7 cellular contexts compared by ENCODE assay signal in genomic region chr6:44226368-44227137, GRCh38. TPM values are rescaled to one million over a fixed set of nuclear protein-coding genes. Genes with fewer than 3 reads are reported as not detected.
A peak's percentile ranks its signal among the peaks of the same experiment; 100 is the strongest.
DNase-seq lines count a peak whose midpoint lies in the region; ATAC-seq and TF ChIP-seq lines count a peak whose summit lies in the region.
"Had no signal": no experiment of that assay in that cellular context is flagged by ENCODE, and none has a peak within 500 bp of the region (broad histone marks: within the 10 kb centered on the region; RNA-seq: fewer than 3 reads in every experiment).

No MANE protein-coding gene starts in this region.

- TF ChIP-seq CTCF in esophagus squamous epithelium (IDR thresholded peaks at IDR 0.05) = no peak
- no peak for TF ChIP-seq CTCF in Calu3 (IDR thresholded peaks at IDR 0.05; ENCODE audit: unreplicated experiment)

- DNase-seq in NOMO-1 treated with dmso at 0.1 percent for 144 hours (lab: John Stamatoyannopoulos, UW; ENCODE audit: unreplicated experiment) (peak; percentile 18), esophagus squamous epithelium (lab: John Stamatoyannopoulos, UW) (no peak), skeletal muscle cell (ENCODE audit: low read depth) (no peak), Calu3 (no peak), iPS-NIHi7 (ENCODE audit: extremely low spot score) (no peak)
- DNase-seq: stimulated activated CD4-positive, alpha-beta T cell treated with anti-CD3 and anti-CD28 coated beads, Interleukin-4, amount 100 ng/mL, for 4 hours had no signal

- H3K9me3 ChIP-seq in esophagus squamous epithelium = no peaks in the 10 kb centered on the region

- no peak for TF ChIP-seq POLR2A in esophagus squamous epithelium (IDR thresholded peaks at IDR 0.05)

- H3K27ac ChIP-seq in esophagus squamous epithelium = peak overlapping the region in 3 of 4 donors; percentile 62 to 65 (median 63)

- BruUV-seq in Calu3 (replicated peaks; lab: Mats Ljungman, UMichigan) = no TSS peak

- H3K27me3 Mint-ChIP-seq in Calu3 (ENCODE audit: unreplicated experiment) = no peaks in the 10 kb centered on the region

- H3K4me3 ChIP-seq in esophagus squamous epithelium (peak overlapping the region in 1 of 4 donors; percentile 35), skeletal muscle cell (ENCODE audit: low read depth, low read length) (peak overlapping the region; percentile 6)

- no peaks in the 10 kb centered on the region for H3K27me3 ChIP-seq in esophagus squamous epithelium

- no peak overlapping the region for H3K27ac Mint-ChIP-seq in Calu3 (ENCODE audit: unreplicated experiment)

- CTCF ChIA-PET in Calu3 (lab: Charles Lee) = interaction anchor here (1.9 kb wide), 1 partner anchor 11 kb away, joined by 5 read pairs; no protein-coding TSS in a partner anchor

- no peak overlapping the region for H3K4me3 Mint-ChIP-seq in Calu3 (ENCODE audit: low read depth, unreplicated experiment)

- ATAC-seq in HG03565 (IDR thresholded peaks at IDR 0.05; ENCODE audit: unreplicated experiment) = no peak

- H3K36me3 Mint-ChIP-seq in Calu3 (ENCODE audit: insufficient read depth, unreplicated experiment) = peaks cover 28% of the 10 kb centered on the region

- H3K9me3 Mint-ChIP-seq in Calu3 (ENCODE audit: low read depth, unreplicated experiment) = no peaks in the 10 kb centered on the region

- H3K4me1 Mint-ChIP-seq in Calu3 (ENCODE audit: low read depth, unreplicated experiment) = peaks cover 45% of the 10 kb centered on the region

- H3K36me3 ChIP-seq in esophagus squamous epithelium = peaks cover 3 to 26% (median 8%) of the 10 kb centered on the region in 3 donors

- WGBS in esophagus squamous epithelium, 2 donors = 61 to 69% methylated on average over 11 to 14 of the region's 15 CpGs

- H3K4me1 ChIP-seq in esophagus squamous epithelium = peaks cover 39 to 64% (median 53%) of the 10 kb centered on the region in 3 donors

- intact Hi-C loops in esophagus squamous epithelium (cut with DNase I) (no loop called here), Calu3 (cut with micrococcal nuclease; ENCODE audit: unreplicated experiment) (no loop called here)

RNA-seq across cellular contexts. Expression of gene SLC29A1, which starts 3.2 kb away (rescaled TPM):
- total RNA-seq in esophagus squamous epithelium (10 to 100 TPM; 12.7 to 24.8 (median 22.3) TPM), Calu3 (2022) (90.1 and 92.8 TPM in 2 replicates)

RNA-seq across cellular contexts. Expression of gene MYMX, which starts 9.8 kb away (rescaled TPM):
- total RNA-seq in esophagus squamous epithelium (not detected), Calu3 (2022) (not detected in 2 replicates)

RNA-seq across cellular contexts. Expression of gene HSP90AB1, which starts 20.3 kb away (rescaled TPM):
- total RNA-seq in esophagus squamous epithelium (100 to 1,000 TPM; 433 to 696 (median 601) TPM), Calu3 (2022) (2,072 and 2,073 TPM in 2 replicates)

RNA-seq across cellular contexts. Expression of gene SLC35B2, which starts 30.8 kb away (rescaled TPM):
- 10 to 100 TPM in 3 of 4 donors, 1 to 10 TPM in 1; 9.7 to 34.4 (median 21.2) TPM for total RNA-seq in esophagus squamous epithelium
- 129 and 143 TPM in 2 replicates for total RNA-seq in Calu3 (2022)

RNA-seq across cellular contexts. Expression of gene NFKBIE, which starts 38.8 kb away (rescaled TPM):
- total RNA-seq in esophagus squamous epithelium (10 to 100 TPM in 3 of 4 donors, 1 to 10 TPM in 1; 8.6 to 11.2 (median 10.2) TPM), Calu3 (2022) (32.7 and 37.8 TPM in 2 replicates)
